Comparison of ENCODE assay signal across 21 cellular contexts in the genomic region with DNA sequence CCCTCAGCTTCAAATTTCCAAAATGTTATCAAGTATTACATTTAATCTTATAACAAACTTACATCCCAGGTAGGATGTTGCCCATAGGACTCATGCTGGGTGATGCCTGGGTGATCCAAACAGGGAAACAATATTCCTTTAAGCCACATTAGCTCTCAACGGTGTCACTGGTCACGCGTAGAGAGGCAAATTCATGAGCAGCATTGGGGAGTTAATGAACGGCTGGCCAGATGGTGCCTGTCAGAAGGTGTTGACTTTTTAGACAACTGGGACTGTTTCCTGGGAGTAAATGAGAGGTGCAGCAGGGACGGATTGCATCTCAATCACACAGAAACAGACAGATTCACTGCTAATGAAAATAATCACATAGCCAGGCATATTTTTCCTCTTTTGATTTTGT.
A peak's percentile ranks its signal among the peaks of the same experiment; 100 is the strongest.
DNase-seq lines count a peak whose midpoint lies in the region; ATAC-seq lines count a peak whose summit lies in the region.
"Had no signal": no experiment of that assay in that cellular context is flagged by ENCODE, and none has a peak within 500 bp of the region (broad histone marks: within the 10 kb centered on the region; RNA-seq: fewer than 3 reads in every experiment).

No MANE protein-coding gene starts in this region.

- DNase-seq in DMS53 (lab: John Stamatoyannopoulos, UW) (peak; percentile 37), DMS53 treated with DMSO at 0.1 percent for 48 hours (lab: John Stamatoyannopoulos, UW; ENCODE audit: unreplicated experiment) (no peak), NCI-H2081 (lab: John Stamatoyannopoulos, UW) (peak; percentile 82 to 97), NCI-H82 (lab: John Stamatoyannopoulos, UW) (peak; percentile 97), retina (peak; percentile 22), AML-193 (lab: John Stamatoyannopoulos, UW) (no peak)
- DNase-seq: activated CD4-positive, alpha-beta T cell treated with anti-CD3 and anti-CD28 coated beads for 36 hours; activated naive CD4-positive, alpha-beta T cell treated with anti-CD3 and anti-CD28 coated beads for 36 hours; activated T-cell treated with anti-CD3 and anti-CD28 coated beads, Interleukin-2, amount 50 U/mL, for 72 hours; amygdala; CD8-positive, alpha-beta memory T cell; dermis blood vessel endothelial cell; NCI-H187; NK-92 treated with Interleukin-12 subunit alpha and Interleukin-12 subunit beta, amount 100 ng/mL, for 24 hours; Peyer's patch; right cardiac atrium; SJCRH30; T-helper 1 cell; transverse colon had no signal

- ATAC-seq in HG02884 (IDR thresholded peaks at IDR 0.05; ENCODE audit: unreplicated experiment) (no peak), HG03135 (IDR thresholded peaks at IDR 0.05; ENCODE audit: unreplicated experiment) (no peak)
- ATAC-seq: activated CD4-positive, alpha-beta T cell treated with anti-CD3 and anti-CD28 coated beads for 36 hours; activated T-cell treated with anti-CD3 and anti-CD28 coated beads, Interleukin-2, amount 50 U/mL, for 72 hours; right cardiac atrium had no signal

Comparison
In these comparisons a context has a peak if more than half of its experiments do, and no peak if none do; other contexts are left out.
1. DNase-seq: peak in DMS53 (single experiment), NCI-H2081 (2 of 2), NCI-H82 (single experiment) and retina (single experiment); none in DMS53 treated with DMSO at 0.1 percent for 48 hours (single experiment) and AML-193 (0 of 2).